Comparison of ENCODE assay signal across 9 cellular contexts in genomic region chr20:14336667-14337066, GRCh38. TPM values are rescaled to one million over a fixed set of nuclear protein-coding genes. Genes with fewer than 3 reads are reported as not detected.
DNase-seq lines count a peak whose midpoint lies in the region; ATAC-seq and TF ChIP-seq lines count a peak whose summit lies in the region.
"Had no signal": no experiment of that assay in that cellular context is flagged by ENCODE, and none has a peak within 500 bp of the region (broad histone marks: within the 10 kb centered on the region; RNA-seq: fewer than 3 reads in every experiment).

No MANE protein-coding gene starts in this region.

- no peaks in the 10 kb centered on the region for H3K27me3 Mint-ChIP-seq in activated T-helper 2 cell treated with anti-CD3 and anti-CD28 coated beads, Interferon-gamma antibody, Interleukin-2, Interleukin-4, amounts not matched to agents 10 μg/mL and 5 μg/mL and 100 μg/mL, durations not matched to agents 14 hours and 24 hours and 36 hours (ENCODE audit: low read depth)

- TF ChIP-seq CTCF in heart right ventricle (IDR thresholded peaks at IDR 0.05) (no peak), colonic mucosa (IDR thresholded peaks at IDR 0.05) (no peak)

- H3K9ac ChIP-seq in colonic mucosa (ENCODE audit: low read depth in 2 of 2, low read length in 2 of 2): peak overlapping the region in 1 of 2 donors; percentile 14

- peak in 2 of 8 donors; percentile 39 to 47 for ATAC-seq in heart right ventricle
- no peak for ATAC-seq in Right ventricle myocardium inferior
- no peak for ATAC-seq in GM21360 (IDR thresholded peaks at IDR 0.05; ENCODE audit: unreplicated experiment)
- ATAC-seq in HG02840 (IDR thresholded peaks at IDR 0.05; ENCODE audit: low FRiP score, unreplicated experiment): no peak

- H3K27ac Mint-ChIP-seq in activated T-helper 2 cell treated with anti-CD3 and anti-CD28 coated beads, Interferon-gamma antibody, Interleukin-2, Interleukin-4, amounts not matched to agents 10 μg/mL and 5 μg/mL and 100 μg/mL, durations not matched to agents 14 hours and 24 hours and 36 hours: no peak overlapping the region

- no peak for DNase-seq in heart right ventricle
- DNase-seq in Right ventricle myocardium inferior (ENCODE audit: missing footprints): no peak
- DNase-seq in colonic mucosa: no peak
- DNase-seq in midbrain (lab: John Stamatoyannopoulos, UW): peak; percentile 36
- DNase-seq in NCI-H2171 treated with DMSO at 0.1 percent for 48 hours (lab: John Stamatoyannopoulos, UW): no peak
- DNase-seq in activated T-helper 2 cell treated with anti-CD3 and anti-CD28 coated beads, Interferon-gamma antibody, Interleukin-2, Interleukin-4, amounts not matched to agents 10 μg/mL and 5 μg/mL and 100 μg/mL, durations not matched to agents 14 hours and 24 hours and 36 hours (ENCODE audit: low spot score): no peak
- DNase-seq: effector memory CD4-positive, alpha-beta T cell had no signal

- 8 to 26% methylated on average over 4 of the region's 4 CpGs for WGBS in heart right ventricle, 2 donors

- no peak overlapping the region for H3K27ac ChIP-seq in heart right ventricle
- H3K27ac ChIP-seq in colonic mucosa: no peak overlapping the region

- H3K9me3 Mint-ChIP-seq in activated T-helper 2 cell treated with anti-CD3 and anti-CD28 coated beads, Interferon-gamma antibody, Interleukin-2, Interleukin-4, amounts not matched to agents 10 μg/mL and 5 μg/mL and 100 μg/mL, durations not matched to agents 14 hours and 24 hours and 36 hours: no peaks in the 10 kb centered on the region

- H3K36me3 Mint-ChIP-seq in activated T-helper 2 cell treated with anti-CD3 and anti-CD28 coated beads, Interferon-gamma antibody, Interleukin-2, Interleukin-4, amounts not matched to agents 10 μg/mL and 5 μg/mL and 100 μg/mL, durations not matched to agents 14 hours and 24 hours and 36 hours (ENCODE audit: low read depth): no peaks in the 10 kb centered on the region

- H3K4me1 ChIP-seq in heart right ventricle (peaks cover 0 to 6% (median 0%) of the 10 kb centered on the region in 9 donors), colonic mucosa (no peaks in the 10 kb centered on the region)

- no peaks in the 10 kb centered on the region for H3K9me3 ChIP-seq in heart right ventricle
- no peaks in the 10 kb centered on the region for H3K9me3 ChIP-seq in colonic mucosa

- H3K36me3 ChIP-seq in heart right ventricle (no peaks in the 10 kb centered on the region), colonic mucosa (no peaks in the 10 kb centered on the region)

- peak overlapping the region in 8 of 10 donors; percentile 21 to 56 (median 46) for H3K4me3 ChIP-seq in heart right ventricle
- H3K4me3 ChIP-seq in colonic mucosa: peak overlapping the region; percentile 29

- H3K27me3 ChIP-seq in heart right ventricle (no peaks in the 10 kb centered on the region), colonic mucosa (no peaks in the 10 kb centered on the region)

- no peak overlapping the region for H3K4me3 Mint-ChIP-seq in activated T-helper 2 cell treated with anti-CD3 and anti-CD28 coated beads, Interferon-gamma antibody, Interleukin-2, Interleukin-4, amounts not matched to agents 10 μg/mL and 5 μg/mL and 100 μg/mL, durations not matched to agents 14 hours and 24 hours and 36 hours (ENCODE audit: low read depth)

- H3K4me1 Mint-ChIP-seq in activated T-helper 2 cell treated with anti-CD3 and anti-CD28 coated beads, Interferon-gamma antibody, Interleukin-2, Interleukin-4, amounts not matched to agents 10 μg/mL and 5 μg/mL and 100 μg/mL, durations not matched to agents 14 hours and 24 hours and 36 hours (ENCODE audit: low read depth): no peaks in the 10 kb centered on the region

- intact Hi-C loops in heart right ventricle (cut with DNase I): no loop called here
- intact Hi-C loops in Right ventricle myocardium inferior (cut with DNase I): no loop called here
- intact Hi-C loops in colonic mucosa (cut with DNase I): loop anchor here (5.0 kb wide), 1 partner anchor 901 kb away; no protein-coding TSS in a partner anchor
- intact Hi-C loops in activated T-helper 2 cell treated with anti-CD3 and anti-CD28 coated beads, Interferon-gamma antibody, Interleukin-2, Interleukin-4, amounts not matched to agents 10 μg/mL and 5 μg/mL and 100 μg/mL, durations not matched to agents 14 hours and 24 hours and 36 hours (cut with micrococcal nuclease): no loop called here

RNA-seq across cellular contexts. Expression of gene FLRT3, which starts 0.7 kb away (rescaled TPM):
- total RNA-seq in heart right ventricle: under 1 TPM; 0.07 to 0.64 (median 0.26) TPM
- polyA plus RNA-seq in heart right ventricle: under 1 TPM; 0.04 to 0.07 TPM
- total RNA-seq in Right ventricle myocardium inferior: 0.22 TPM
- 1 to 10 TPM in 1 of 2 donors, under 1 TPM in 1; 0.86 to 4.6 TPM for total RNA-seq in colonic mucosa
- total RNA-seq in activated T-helper 2 cell treated with anti-CD3 and anti-CD28 coated beads, Interferon-gamma antibody, Interleukin-2, Interleukin-4, amounts not matched to agents 10 μg/mL and 5 μg/mL and 100 μg/mL, durations not matched to agents 14 hours and 24 hours and 36 hours: not detected in 2 replicates
